ENCODE assay signal across 10 cellular contexts in the genomic region with DNA sequence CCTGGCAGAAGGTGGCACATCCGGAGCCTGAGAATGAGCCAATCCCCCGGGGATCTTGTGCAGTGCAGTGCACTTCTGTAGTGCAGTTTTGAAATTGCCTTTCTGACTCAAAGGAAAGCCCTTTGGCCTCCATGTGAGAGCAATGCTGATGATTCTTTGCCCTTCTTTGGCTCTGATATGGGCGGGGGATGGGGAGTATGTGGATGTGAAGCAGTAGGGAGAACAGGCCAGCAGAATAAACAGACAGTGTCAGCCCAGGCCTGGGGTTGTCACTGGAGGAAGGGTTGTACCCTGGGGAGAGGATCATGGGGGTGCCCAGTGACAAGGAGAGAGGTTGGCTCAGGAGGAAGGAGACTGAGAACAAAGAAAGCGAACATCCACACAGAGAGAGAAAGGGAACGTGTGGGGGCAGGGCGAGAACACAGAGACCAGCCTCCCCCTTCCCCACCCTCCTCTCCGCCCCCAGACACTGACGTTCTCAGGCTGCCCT.
DNase-seq lines count a peak whose midpoint lies in the region; ATAC-seq and TF ChIP-seq lines count a peak whose summit lies in the region.
"Had no signal": no experiment of that assay in that cellular context is flagged by ENCODE, and none has a peak within 500 bp of the region (broad histone marks: within the 10 kb centered on the region; RNA-seq: fewer than 3 reads in every experiment).

No MANE protein-coding gene starts in this region.

- H3K27ac Mint-ChIP-seq in WTC11, result no peak overlapping the region
- H3K27ac Mint-ChIP-seq: activated naive CD4-positive, alpha-beta T cell treated with anti-CD3 and anti-CD28 coated beads for 36 hours; CD4-positive, CD25-positive, alpha-beta regulatory T cell had no signal

- H3K4me1 ChIP-seq in A673 (ENCODE audit: insufficient read depth, low read length, poor library complexity, severe bottlenecking), result no peaks in the 10 kb centered on the region

- intact Hi-C loops in A673 (cut with micrococcal nuclease; ENCODE audit: unreplicated experiment), result no loop called here

- TF ChIP-seq CTCF in A673 (conservative IDR thresholded peaks at IDR 0.05; ENCODE audit: low read depth, low read length) (no peak), WTC11 (IDR thresholded peaks at IDR 0.05) (no peak)

- H3K4me3 ChIP-seq in A673 (ENCODE audit: low read depth, low read length, poor library complexity, severe bottlenecking), result no peak overlapping the region

- POLR2A ChIA-PET in A673 (lab: Charles Lee; ENCODE audit: low non-redundant PET) (no interaction called here), WTC11 (lab: Charles Lee) (no interaction called here)

- no peaks in the 10 kb centered on the region for H3K27me3 Mint-ChIP-seq in WTC11 (ENCODE audit: low read depth)

- no peaks in the 10 kb centered on the region for H3K36me3 ChIP-seq in A673 (ENCODE audit: insufficient read depth, low read length, poor library complexity, severe bottlenecking)

- peak; percentile 52 for ATAC-seq in GM19463 (IDR thresholded peaks at IDR 0.05; ENCODE audit: unreplicated experiment)
- peak; percentile 51 for ATAC-seq in WTC11
- ATAC-seq in left lobe of liver, result peak; percentile 84
- ATAC-seq in HG02840 (IDR thresholded peaks at IDR 0.05; ENCODE audit: low FRiP score, unreplicated experiment), result no peak
- no peak for ATAC-seq in HG03354 (IDR thresholded peaks at IDR 0.05; ENCODE audit: poor library complexity, severe bottlenecking, unreplicated experiment)

- DNase-seq in A673 (ENCODE audit: low spot score), result peak; percentile 17
- no peak for DNase-seq in WTC11 (ENCODE audit: low spot score)
- DNase-seq in left lobe of liver (ENCODE audit: low spot score), result peak; percentile 64
- no peak for DNase-seq in NCI-H2081 (lab: John Stamatoyannopoulos, UW)
- DNase-seq in NCI-H1436 treated with DMSO at 0.1 percent for 48 hours (lab: John Stamatoyannopoulos, UW), result no peak
- DNase-seq: activated naive CD4-positive, alpha-beta T cell treated with anti-CD3 and anti-CD28 coated beads for 36 hours; CD4-positive, CD25-positive, alpha-beta regulatory T cell had no signal

- no peak overlapping the region for H3K4me3 Mint-ChIP-seq in WTC11
- H3K4me3 Mint-ChIP-seq: activated naive CD4-positive, alpha-beta T cell treated with anti-CD3 and anti-CD28 coated beads for 36 hours; CD4-positive, CD25-positive, alpha-beta regulatory T cell had no signal

- CTCF ChIA-PET in A673 (lab: Charles Lee), result no interaction called here
- CTCF ChIA-PET in WTC11 (lab: Charles Lee), result interaction anchor here (1.0 to 1.1 kb wide), 2 partner anchors 76 to 108 kb away, joined by 4 read pairs; no protein-coding TSS in a partner anchor

- no peaks in the 10 kb centered on the region for H3K9me3 ChIP-seq in A673 (ENCODE audit: low read depth, low read length, poor library complexity, severe bottlenecking)

- no peaks in the 10 kb centered on the region for H3K27me3 ChIP-seq in A673 (replicated peaks; ENCODE audit: insufficient read depth, low read depth, low read length, poor library complexity)

- H3K36me3 Mint-ChIP-seq in WTC11, result no peaks in the 10 kb centered on the region
- H3K36me3 Mint-ChIP-seq: CD4-positive, CD25-positive, alpha-beta regulatory T cell had no signal

- no peak overlapping the region for H3K27ac ChIP-seq in A673 (ENCODE audit: low read depth, low read length, poor library complexity, severe bottlenecking)

- H3K9me3 Mint-ChIP-seq in WTC11, result no peaks in the 10 kb centered on the region
- H3K9me3 Mint-ChIP-seq: activated naive CD4-positive, alpha-beta T cell treated with anti-CD3 and anti-CD28 coated beads for 36 hours had no signal

- H3K4me1 Mint-ChIP-seq in WTC11, result peaks cover 23% of the 10 kb centered on the region
- H3K4me1 Mint-ChIP-seq: CD4-positive, CD25-positive, alpha-beta regulatory T cell had no signal

- no TSS peak for BruUV-seq in A673 (replicated peaks; lab: Mats Ljungman, UMichigan)

TF ChIP-seq in WTC11, 78 proteins besides CTCF, POLR2A, EP300 and RAD21 (continues in another document):
- TF ChIP-seq, protein P1, sequence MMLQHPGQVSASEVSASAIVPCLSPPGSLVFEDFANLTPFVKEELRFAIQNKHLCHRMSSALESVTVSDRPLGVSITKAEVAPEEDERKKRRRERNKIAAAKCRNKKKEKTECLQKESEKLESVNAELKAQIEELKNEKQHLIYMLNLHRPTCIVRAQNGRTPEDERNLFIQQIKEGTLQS (CRISPR knock-in tag; conservative IDR thresholded peaks at IDR 0.05), result no peak
- TF ChIP-seq, protein P2, sequence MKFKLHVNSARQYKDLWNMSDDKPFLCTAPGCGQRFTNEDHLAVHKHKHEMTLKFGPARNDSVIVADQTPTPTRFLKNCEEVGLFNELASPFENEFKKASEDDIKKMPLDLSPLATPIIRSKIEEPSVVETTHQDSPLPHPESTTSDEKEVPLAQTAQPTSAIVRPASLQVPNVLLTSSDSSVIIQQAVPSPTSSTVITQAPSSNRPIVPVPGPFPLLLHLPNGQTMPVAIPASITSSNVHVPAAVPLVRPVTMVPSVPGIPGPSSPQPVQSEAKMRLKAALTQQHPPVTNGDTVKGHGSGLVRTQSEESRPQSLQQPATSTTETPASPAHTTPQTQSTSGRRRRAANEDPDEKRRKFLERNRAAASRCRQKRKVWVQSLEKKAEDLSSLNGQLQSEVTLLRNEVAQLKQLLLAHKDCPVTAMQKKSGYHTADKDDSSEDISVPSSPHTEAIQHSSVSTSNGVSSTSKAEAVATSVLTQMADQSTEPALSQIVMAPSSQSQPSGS (CRISPR knock-in tag; IDR thresholded peaks at IDR 0.05; ENCODE audit: borderline replicate concordance, low read depth), result no peak
- TF ChIP-seq, protein P3, sequence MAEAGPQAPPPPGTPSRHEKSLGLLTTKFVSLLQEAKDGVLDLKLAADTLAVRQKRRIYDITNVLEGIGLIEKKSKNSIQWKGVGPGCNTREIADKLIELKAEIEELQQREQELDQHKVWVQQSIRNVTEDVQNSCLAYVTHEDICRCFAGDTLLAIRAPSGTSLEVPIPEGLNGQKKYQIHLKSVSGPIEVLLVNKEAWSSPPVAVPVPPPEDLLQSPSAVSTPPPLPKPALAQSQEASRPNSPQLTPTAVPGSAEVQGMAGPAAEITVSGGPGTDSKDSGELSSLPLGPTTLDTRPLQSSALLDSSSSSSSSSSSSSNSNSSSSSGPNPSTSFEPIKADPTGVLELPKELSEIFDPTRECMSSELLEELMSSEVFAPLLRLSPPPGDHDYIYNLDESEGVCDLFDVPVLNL (CRISPR knock-in tag; IDR thresholded peaks at IDR 0.05; ENCODE audit: borderline replicate concordance, low read depth), result no peak
- TF ChIP-seq, protein P4, sequence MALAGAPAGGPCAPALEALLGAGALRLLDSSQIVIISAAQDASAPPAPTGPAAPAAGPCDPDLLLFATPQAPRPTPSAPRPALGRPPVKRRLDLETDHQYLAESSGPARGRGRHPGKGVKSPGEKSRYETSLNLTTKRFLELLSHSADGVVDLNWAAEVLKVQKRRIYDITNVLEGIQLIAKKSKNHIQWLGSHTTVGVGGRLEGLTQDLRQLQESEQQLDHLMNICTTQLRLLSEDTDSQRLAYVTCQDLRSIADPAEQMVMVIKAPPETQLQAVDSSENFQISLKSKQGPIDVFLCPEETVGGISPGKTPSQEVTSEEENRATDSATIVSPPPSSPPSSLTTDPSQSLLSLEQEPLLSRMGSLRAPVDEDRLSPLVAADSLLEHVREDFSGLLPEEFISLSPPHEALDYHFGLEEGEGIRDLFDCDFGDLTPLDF (CRISPR knock-in tag; IDR thresholded peaks at IDR 0.05), result no peak
- TF ChIP-seq, protein P5, sequence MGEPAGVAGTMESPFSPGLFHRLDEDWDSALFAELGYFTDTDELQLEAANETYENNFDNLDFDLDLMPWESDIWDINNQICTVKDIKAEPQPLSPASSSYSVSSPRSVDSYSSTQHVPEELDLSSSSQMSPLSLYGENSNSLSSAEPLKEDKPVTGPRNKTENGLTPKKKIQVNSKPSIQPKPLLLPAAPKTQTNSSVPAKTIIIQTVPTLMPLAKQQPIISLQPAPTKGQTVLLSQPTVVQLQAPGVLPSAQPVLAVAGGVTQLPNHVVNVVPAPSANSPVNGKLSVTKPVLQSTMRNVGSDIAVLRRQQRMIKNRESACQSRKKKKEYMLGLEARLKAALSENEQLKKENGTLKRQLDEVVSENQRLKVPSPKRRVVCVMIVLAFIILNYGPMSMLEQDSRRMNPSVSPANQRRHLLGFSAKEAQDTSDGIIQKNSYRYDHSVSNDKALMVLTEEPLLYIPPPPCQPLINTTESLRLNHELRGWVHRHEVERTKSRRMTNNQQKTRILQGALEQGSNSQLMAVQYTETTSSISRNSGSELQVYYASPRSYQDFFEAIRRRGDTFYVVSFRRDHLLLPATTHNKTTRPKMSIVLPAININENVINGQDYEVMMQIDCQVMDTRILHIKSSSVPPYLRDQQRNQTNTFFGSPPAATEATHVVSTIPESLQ (CRISPR knock-in tag; IDR thresholded peaks at IDR 0.05), result no peak
- TF ChIP-seq, protein P6, sequence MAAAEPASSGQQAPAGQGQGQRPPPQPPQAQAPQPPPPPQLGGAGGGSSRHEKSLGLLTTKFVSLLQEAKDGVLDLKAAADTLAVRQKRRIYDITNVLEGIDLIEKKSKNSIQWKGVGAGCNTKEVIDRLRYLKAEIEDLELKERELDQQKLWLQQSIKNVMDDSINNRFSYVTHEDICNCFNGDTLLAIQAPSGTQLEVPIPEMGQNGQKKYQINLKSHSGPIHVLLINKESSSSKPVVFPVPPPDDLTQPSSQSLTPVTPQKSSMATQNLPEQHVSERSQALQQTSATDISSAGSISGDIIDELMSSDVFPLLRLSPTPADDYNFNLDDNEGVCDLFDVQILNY (CRISPR knock-in tag; IDR thresholded peaks at IDR 0.05), result no peak
- TF ChIP-seq, protein P7, sequence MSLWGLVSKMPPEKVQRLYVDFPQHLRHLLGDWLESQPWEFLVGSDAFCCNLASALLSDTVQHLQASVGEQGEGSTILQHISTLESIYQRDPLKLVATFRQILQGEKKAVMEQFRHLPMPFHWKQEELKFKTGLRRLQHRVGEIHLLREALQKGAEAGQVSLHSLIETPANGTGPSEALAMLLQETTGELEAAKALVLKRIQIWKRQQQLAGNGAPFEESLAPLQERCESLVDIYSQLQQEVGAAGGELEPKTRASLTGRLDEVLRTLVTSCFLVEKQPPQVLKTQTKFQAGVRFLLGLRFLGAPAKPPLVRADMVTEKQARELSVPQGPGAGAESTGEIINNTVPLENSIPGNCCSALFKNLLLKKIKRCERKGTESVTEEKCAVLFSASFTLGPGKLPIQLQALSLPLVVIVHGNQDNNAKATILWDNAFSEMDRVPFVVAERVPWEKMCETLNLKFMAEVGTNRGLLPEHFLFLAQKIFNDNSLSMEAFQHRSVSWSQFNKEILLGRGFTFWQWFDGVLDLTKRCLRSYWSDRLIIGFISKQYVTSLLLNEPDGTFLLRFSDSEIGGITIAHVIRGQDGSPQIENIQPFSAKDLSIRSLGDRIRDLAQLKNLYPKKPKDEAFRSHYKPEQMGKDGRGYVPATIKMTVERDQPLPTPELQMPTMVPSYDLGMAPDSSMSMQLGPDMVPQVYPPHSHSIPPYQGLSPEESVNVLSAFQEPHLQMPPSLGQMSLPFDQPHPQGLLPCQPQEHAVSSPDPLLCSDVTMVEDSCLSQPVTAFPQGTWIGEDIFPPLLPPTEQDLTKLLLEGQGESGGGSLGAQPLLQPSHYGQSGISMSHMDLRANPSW (CRISPR knock-in tag; conservative IDR thresholded peaks at IDR 0.05; ENCODE audit: low read depth), result no peak

Comparison
In these comparisons a context has a peak if more than half of its experiments do, and no peak if none do; other contexts are left out.
1. DNase-seq: peak in A673 (single experiment) and left lobe of liver (single experiment); none in WTC11 (single experiment), NCI-H2081 (0 of 2) and NCI-H1436 treated with DMSO at 0.1 percent for 48 hours (single experiment).
2. ATAC-seq: peak in GM19463 (single experiment), WTC11 (single experiment) and left lobe of liver (single experiment); none in HG02840 (single experiment) and HG03354 (single experiment).